Comparison of ENCODE assay signal across 8 cellular contexts in the genomic region with DNA sequence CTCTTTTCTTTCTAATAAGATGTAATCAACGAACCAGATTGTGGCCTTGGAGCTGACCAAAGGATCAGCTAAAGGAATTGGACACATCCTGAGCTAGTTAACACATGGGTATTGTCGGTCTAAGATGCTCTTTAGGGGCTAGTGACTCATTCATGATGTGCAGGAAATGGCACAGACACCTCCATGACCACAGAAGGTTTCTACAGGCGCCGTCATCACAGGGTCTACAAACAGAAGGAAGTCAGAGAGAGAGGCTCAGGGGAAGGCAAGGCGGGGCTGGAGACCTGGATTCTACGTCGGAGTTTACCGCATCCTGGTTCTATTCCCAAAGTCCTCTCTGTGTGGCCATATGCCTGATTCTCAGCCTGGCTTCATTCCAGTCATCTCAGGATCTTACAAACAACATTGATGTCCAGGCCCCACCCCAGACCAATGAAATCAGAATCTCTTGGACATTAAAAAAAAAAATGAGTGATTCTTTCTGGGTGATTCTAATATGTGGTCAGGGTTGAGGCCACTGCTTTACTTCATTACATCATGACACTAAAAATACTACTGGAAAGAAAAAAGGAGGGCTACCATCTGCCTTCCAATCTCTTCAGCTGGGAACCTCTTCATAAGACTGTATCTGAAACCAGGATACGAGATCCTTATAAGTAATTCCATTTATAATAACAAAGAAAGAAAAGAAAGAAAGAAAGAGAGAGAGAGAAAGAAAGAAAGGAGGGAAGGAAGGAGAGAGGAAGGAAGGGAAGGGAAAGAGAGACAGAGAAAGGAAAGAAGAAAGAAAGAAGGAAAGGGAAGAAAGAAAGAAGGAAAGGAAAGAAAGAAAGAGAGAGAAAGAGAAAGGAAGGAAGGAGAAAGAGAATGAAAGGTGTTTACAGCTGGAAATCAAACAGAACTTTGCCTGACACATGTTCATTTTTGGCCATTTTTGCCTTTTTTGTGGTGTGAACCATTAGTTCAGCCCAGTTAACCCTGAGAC. TPM values are rescaled to one million over a fixed set of nuclear protein-coding genes. Genes with fewer than 3 reads are reported as not detected.
DNase-seq lines count a peak whose midpoint lies in the region; ATAC-seq and TF ChIP-seq lines count a peak whose summit lies in the region.

No MANE protein-coding gene starts in this region.

- intact Hi-C loops in mucosa of descending colon (cut with DNase I, micrococcal nuclease), result no loop called here

- peaks cover 0 to 24% (median 9%) of the 10 kb centered on the region in 10 experiments; a peak in 11 of 20 replicates for H3K4me1 ChIP-seq in BLaER1 treated with 17β-estradiol and CSF1 and Interleukin-3, amounts not matched to agents 10 nM and 100 nM
- H3K4me1 ChIP-seq in mucosa of descending colon (ENCODE audit: low read depth), result peaks cover 12% of the 10 kb centered on the region

- H3K27ac ChIP-seq in BLaER1 treated with 17β-estradiol and CSF1 and Interleukin-3, amounts not matched to agents 10 nM and 100 nM, result no peak overlapping the region
- H3K27ac ChIP-seq in caudate nucleus (ENCODE audit: low read depth, low read length), result no peak overlapping the region

- peak overlapping the region; percentile 30 for H3K4me3 Mint-ChIP-seq in activated T-cell treated with anti-CD3 and anti-CD28 coated beads, Interleukin-2, amount 50 U/mL, for 24 hours
- H3K4me3 Mint-ChIP-seq in nephron progenitor cell, result no peak overlapping the region

- H3K9me3 ChIP-seq in BLaER1 treated with 17β-estradiol and CSF1 and Interleukin-3, amounts not matched to agents 10 nM and 100 nM (replicated peaks in 1 of 11), result peaks cover 0 to 11% (median 5%) of the 10 kb centered on the region in 11 experiments; a peak in 1 of 22 replicates
- no peaks in the 10 kb centered on the region for H3K9me3 ChIP-seq in mucosa of descending colon

- ATAC-seq in GM21529 (IDR thresholded peaks at IDR 0.05; ENCODE audit: unreplicated experiment), result peak; percentile 55
- peak; percentile 48 for ATAC-seq in mucosa of descending colon

- no peaks in the 10 kb centered on the region for H3K36me3 ChIP-seq in BLaER1 treated with 17β-estradiol and CSF1 and Interleukin-3, amounts not matched to agents 10 nM and 100 nM
- H3K36me3 ChIP-seq in mucosa of descending colon (ENCODE audit: low read depth), result no peaks in the 10 kb centered on the region

- TF ChIP-seq CTCF in mucosa of descending colon (IDR thresholded peaks at IDR 0.05) (no peak), nephron progenitor cell (IDR thresholded peaks at IDR 0.05) (no peak)

- H3K4me2 ChIP-seq in BLaER1 treated with 17β-estradiol and CSF1 and Interleukin-3, amounts not matched to agents 10 nM and 100 nM, result peak overlapping the region in 10 of 11 experiments; percentile 9 to 60 (median 28); a peak in 13 of 22 replicates

- H3K27me3 ChIP-seq in BLaER1 treated with 17β-estradiol and CSF1 and Interleukin-3, amounts not matched to agents 10 nM and 100 nM, result no peaks in the 10 kb centered on the region

- H4K20me1 ChIP-seq in BLaER1 treated with 17β-estradiol and CSF1 and Interleukin-3, amounts not matched to agents 10 nM and 100 nM, result no peaks in the 10 kb centered on the region

- H3K4me3 ChIP-seq in BLaER1 treated with 17β-estradiol and CSF1 and Interleukin-3, amounts not matched to agents 10 nM and 100 nM, result no peak overlapping the region
- no peak overlapping the region for H3K4me3 ChIP-seq in mucosa of descending colon

- H3K36me3 Mint-ChIP-seq in activated T-cell treated with anti-CD3 and anti-CD28 coated beads, Interleukin-2, amount 50 U/mL, for 24 hours (ENCODE audit: low read depth), result no peaks in the 10 kb centered on the region
- H3K36me3 Mint-ChIP-seq in nephron progenitor cell (ENCODE audit: low read depth), result no peaks in the 10 kb centered on the region

- peak overlapping the region; percentile 88 for H3K27ac Mint-ChIP-seq in activated T-cell treated with anti-CD3 and anti-CD28 coated beads, Interleukin-2, amount 50 U/mL, for 24 hours
- no peak overlapping the region for H3K27ac Mint-ChIP-seq in nephron progenitor cell

- peaks cover 4% of the 10 kb centered on the region for H3K9me3 Mint-ChIP-seq in activated T-cell treated with anti-CD3 and anti-CD28 coated beads, Interleukin-2, amount 50 U/mL, for 24 hours
- H3K9me3 Mint-ChIP-seq in nephron progenitor cell, result no peaks in the 10 kb centered on the region

- peak; percentile 71 to 76 for DNase-seq in Kasumi-1 (lab: John Stamatoyannopoulos, UW)
- peak; percentile 65 for DNase-seq in activated T-cell treated with anti-CD3 and anti-CD28 coated beads, Interleukin-2, amount 50 U/mL, for 24 hours
- DNase-seq in mucosa of descending colon, result no peak
- DNase-seq in nephron progenitor cell, result no peak
- no peak for DNase-seq in caudate nucleus (lab: John Stamatoyannopoulos, UW)
- DNase-seq in NCI-H1417 treated with DMSO at 0.1 percent for 48 hours (lab: John Stamatoyannopoulos, UW), result no peak

- H3K27me3 Mint-ChIP-seq in activated T-cell treated with anti-CD3 and anti-CD28 coated beads, Interleukin-2, amount 50 U/mL, for 24 hours, result peaks cover 11% of the 10 kb centered on the region
- peaks cover 5% of the 10 kb centered on the region for H3K27me3 Mint-ChIP-seq in nephron progenitor cell (ENCODE audit: low read depth, poor library complexity)

- peaks cover 44% of the 10 kb centered on the region for H3K4me1 Mint-ChIP-seq in activated T-cell treated with anti-CD3 and anti-CD28 coated beads, Interleukin-2, amount 50 U/mL, for 24 hours (ENCODE audit: low read depth)
- H3K4me1 Mint-ChIP-seq in nephron progenitor cell, result peaks cover 10% of the 10 kb centered on the region

- H3K9ac ChIP-seq in BLaER1 treated with 17β-estradiol and CSF1 and Interleukin-3, amounts not matched to agents 10 nM and 100 nM, result no peak overlapping the region

RNA-seq across cellular contexts. Expression of gene KCNJ15, which starts 11.6 kb away (rescaled TPM):
- under 1 TPM in 2 of 3 donors, not detected in 1; 0.44 to 0.77 TPM for total RNA-seq in mucosa of descending colon

Comparison
In these comparisons a context has a peak if more than half of its experiments do, and no peak if none do; other contexts are left out.
1. DNase-seq: peak in Kasumi-1 (2 of 2) and activated T-cell treated with anti-CD3 and anti-CD28 coated beads, Interleukin-2, amount 50 U/mL, for 24 hours (single experiment); none in mucosa of descending colon (0 of 3), nephron progenitor cell (single experiment), caudate nucleus (0 of 61) and NCI-H1417 treated with DMSO at 0.1 percent for 48 hours (single experiment).